ENCODE assay signal across 24 cellular contexts in the genomic region with DNA sequence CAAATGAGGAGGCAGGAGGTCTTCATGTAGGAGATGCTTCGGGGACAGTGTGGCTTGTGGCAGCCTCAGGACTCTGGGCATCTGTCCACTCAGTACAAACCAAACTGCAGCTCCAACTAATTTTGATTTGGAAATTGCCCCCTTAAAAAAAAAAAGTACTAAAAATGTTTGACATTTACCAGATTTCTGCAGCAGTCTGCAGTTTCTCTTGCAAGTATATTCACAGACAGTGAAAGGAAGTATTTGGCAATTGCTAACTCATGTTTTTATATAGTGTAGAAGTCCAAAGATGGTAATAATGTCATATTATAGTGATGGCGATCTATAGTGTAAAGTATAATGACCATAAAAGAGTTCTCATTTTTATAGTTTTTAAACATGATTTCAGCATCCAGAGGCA.
"Had no signal": no experiment of that assay in that cellular context is flagged by ENCODE, and none has a peak within 500 bp of the region (broad histone marks: within the 10 kb centered on the region; RNA-seq: fewer than 3 reads in every experiment).

No MANE protein-coding gene starts in this region.

- DNase-seq: activated CD4-positive, alpha-beta T cell treated with anti-CD3 and anti-CD28 coated beads, Interleukin-2, amount 10 ng/mL, durations not matched to agents 7 days and 5 days; activated CD4-positive, CD25-positive, alpha-beta regulatory T cell treated with anti-CD3 and anti-CD28 coated beads, Interleukin-2, amount 50 U/mL, for 72 hours; activated CD8-positive, alpha-beta T cell treated with anti-CD3 and anti-CD28 coated beads for 36 hours; activated effector memory CD4-positive, alpha-beta T cell treated with anti-CD3 and anti-CD28 coated beads, Interleukin-2, amount 50 U/mL, for 16 hours; activated naive CD4-positive, alpha-beta T cell treated with anti-CD3 and anti-CD28 coated beads for 36 hours; activated naive CD8-positive, alpha-beta T cell treated with anti-CD3 and anti-CD28 coated beads, Interleukin-2, amount 10 ng/mL, durations not matched to agents 7 days and 5 days; amniotic stem cell; caudate nucleus; cortex of kidney; foreskin melanocyte; mammary epithelial cell; naive B cell; psoas muscle; stimulated activated CD4-positive, alpha-beta T cell treated with anti-CD3 and anti-CD28 coated beads, Interleukin-15, amount 100 ng/mL, for 24 hours; stimulated activated CD4-positive, alpha-beta T cell treated with anti-CD3 and anti-CD28 coated beads, Interleukin-2, amount 100 ng/mL, for 24 hours; stimulated activated naive CD4-positive, alpha-beta T cell; SW 1271; T1000; tibial artery had no signal

- ATAC-seq: activated CD8-positive, alpha-beta T cell treated with anti-CD3 and anti-CD28 coated beads for 36 hours; psoas muscle had no signal

- H3K36me3 ChIP-seq: right atrium auricular region, suprapubic skin, tibial artery had no signal

- H3K4me1 Mint-ChIP-seq: naive B cell had no signal

- H3K4me3 Mint-ChIP-seq: activated CD4-positive, alpha-beta T cell treated with anti-CD3 and anti-CD28 coated beads, Interleukin-2, amount 10 ng/mL, durations not matched to agents 7 days and 5 days; activated CD8-positive, alpha-beta T cell treated with anti-CD3 and anti-CD28 coated beads for 36 hours; activated naive CD4-positive, alpha-beta T cell treated with anti-CD3 and anti-CD28 coated beads for 36 hours; activated naive CD8-positive, alpha-beta T cell treated with anti-CD3 and anti-CD28 coated beads, Interleukin-2, amount 10 ng/mL, durations not matched to agents 7 days and 5 days; activated T-helper 1 cell treated with anti-CD3 and anti-CD28 coated beads, Interleukin-12 subunit alpha, Interleukin-12 subunit beta, Interleukin-2, Interleukin-4 antibody, amounts not matched to agents 30 ng/mL and 10 ng/mL and 1 ng/mL, durations not matched to agents 14 hours and 24 hours and 36 hours; naive B cell; T-helper 1 cell treated with Interleukin-12 subunit alpha and Interleukin-12 subunit beta and Interleukin-4 antibody, amounts not matched to agents 30 μg/mL and 1 μg/mL, for 36 hours had no signal

- H3K9me3 Mint-ChIP-seq: activated T-helper 1 cell treated with anti-CD3 and anti-CD28 coated beads, Interleukin-12 subunit alpha, Interleukin-12 subunit beta, Interleukin-2, Interleukin-4 antibody, amounts not matched to agents 30 ng/mL and 10 ng/mL and 1 ng/mL, durations not matched to agents 14 hours and 24 hours and 36 hours had no signal

- H3K27ac ChIP-seq: parathyroid adenoma, psoas muscle, right atrium auricular region, suprapubic skin, tibial artery had no signal

- H3K27me3 ChIP-seq: right atrium auricular region, suprapubic skin, tibial artery had no signal

- H3K9me3 ChIP-seq: psoas muscle, right atrium auricular region, suprapubic skin, tibial artery had no signal

- H3K4me3 ChIP-seq: psoas muscle, right atrium auricular region, suprapubic skin, tibial artery had no signal

- H3K27me3 Mint-ChIP-seq: activated CD4-positive, alpha-beta T cell treated with anti-CD3 and anti-CD28 coated beads, Interleukin-2, amount 10 ng/mL, durations not matched to agents 7 days and 5 days; activated CD8-positive, alpha-beta T cell treated with anti-CD3 and anti-CD28 coated beads for 36 hours; activated naive CD8-positive, alpha-beta T cell treated with anti-CD3 and anti-CD28 coated beads, Interleukin-2, amount 10 ng/mL, durations not matched to agents 7 days and 5 days had no signal

- H3K27ac Mint-ChIP-seq: activated CD4-positive, alpha-beta T cell treated with anti-CD3 and anti-CD28 coated beads, Interleukin-2, amount 10 ng/mL, durations not matched to agents 7 days and 5 days; activated CD8-positive, alpha-beta T cell treated with anti-CD3 and anti-CD28 coated beads for 36 hours; activated naive CD4-positive, alpha-beta T cell treated with anti-CD3 and anti-CD28 coated beads for 36 hours; activated naive CD8-positive, alpha-beta T cell treated with anti-CD3 and anti-CD28 coated beads, Interleukin-2, amount 10 ng/mL, durations not matched to agents 7 days and 5 days; activated T-helper 1 cell treated with anti-CD3 and anti-CD28 coated beads, Interleukin-12 subunit alpha, Interleukin-12 subunit beta, Interleukin-2, Interleukin-4 antibody, amounts not matched to agents 30 ng/mL and 10 ng/mL and 1 ng/mL, durations not matched to agents 14 hours and 24 hours and 36 hours; naive B cell; T-helper 1 cell treated with Interleukin-12 subunit alpha and Interleukin-12 subunit beta and Interleukin-4 antibody, amounts not matched to agents 30 μg/mL and 1 μg/mL, for 36 hours had no signal

- H3K4me1 ChIP-seq: parathyroid adenoma, right atrium auricular region, suprapubic skin had no signal
